In the genomic region with DNA sequence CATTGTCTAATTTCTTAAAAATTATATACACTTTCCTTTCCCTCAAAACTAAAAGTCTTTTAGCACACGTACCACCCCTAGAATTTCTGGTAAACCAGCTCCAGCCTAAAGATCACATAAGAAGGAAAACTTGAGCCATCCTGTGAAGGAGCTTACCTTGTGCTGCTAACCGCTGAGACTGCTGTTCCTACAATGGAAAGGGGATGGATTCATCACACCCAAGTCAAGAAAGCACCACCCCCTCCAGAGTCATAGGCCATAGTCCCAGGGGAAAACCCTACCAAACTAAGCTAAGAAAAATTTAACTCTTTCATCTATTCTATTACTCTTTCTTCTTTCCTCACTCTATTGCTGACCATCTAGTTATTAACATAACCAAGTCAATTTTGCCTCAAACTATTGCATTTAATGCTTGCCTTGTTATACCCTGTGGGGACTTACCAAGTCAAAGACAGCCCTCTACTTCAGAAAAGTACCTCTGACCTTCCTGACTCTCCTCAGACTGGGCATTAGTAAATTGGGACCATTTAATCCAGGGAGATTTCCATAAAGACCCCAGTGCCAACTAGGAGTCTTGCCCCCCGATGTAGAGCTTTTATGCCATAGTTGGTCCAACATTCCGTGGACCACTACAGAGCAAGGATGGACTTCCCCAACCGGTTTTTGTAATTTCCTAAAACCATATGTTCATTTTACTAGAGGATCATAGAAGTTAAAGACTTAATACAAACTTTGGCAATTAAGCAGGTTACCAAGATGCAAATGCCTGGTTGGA, we compare ENCODE assay signal across 3 cellular contexts. TPM values are rescaled to one million over a fixed set of nuclear protein-coding genes. Genes with fewer than 3 reads are reported as not detected.
"Had no signal": no experiment of that assay in that cellular context is flagged by ENCODE, and none has a peak within 500 bp of the region (broad histone marks: within the 10 kb centered on the region; RNA-seq: fewer than 3 reads in every experiment).

No MANE protein-coding gene starts in this region.

RNA-seq across cellular contexts. Expression of gene TFPI, which starts 40.6 kb away (rescaled TPM):
- total RNA-seq: activated B cell treated with CpG ODN at 0.5 μM for 24 hours; activated CD4-positive, alpha-beta memory T cell treated with anti-CD3 and anti-CD28 coated beads for 36 hours; activated naive CD4-positive, alpha-beta T cell treated with anti-CD3 and anti-CD28 coated beads for 36 hours had no signal
